ENCODE assay signal across 2 cellular contexts in genomic region chr22:37611202-37611601, GRCh38.
TF ChIP-seq lines count a peak whose summit lies in the region.

No MANE protein-coding gene starts in this region.

TF ChIP-seq in SK-N-SH, 30 proteins besides CTCF, POLR2A, EP300 and RAD21 (continued from another document):
- TF ChIP-seq, protein P1, sequence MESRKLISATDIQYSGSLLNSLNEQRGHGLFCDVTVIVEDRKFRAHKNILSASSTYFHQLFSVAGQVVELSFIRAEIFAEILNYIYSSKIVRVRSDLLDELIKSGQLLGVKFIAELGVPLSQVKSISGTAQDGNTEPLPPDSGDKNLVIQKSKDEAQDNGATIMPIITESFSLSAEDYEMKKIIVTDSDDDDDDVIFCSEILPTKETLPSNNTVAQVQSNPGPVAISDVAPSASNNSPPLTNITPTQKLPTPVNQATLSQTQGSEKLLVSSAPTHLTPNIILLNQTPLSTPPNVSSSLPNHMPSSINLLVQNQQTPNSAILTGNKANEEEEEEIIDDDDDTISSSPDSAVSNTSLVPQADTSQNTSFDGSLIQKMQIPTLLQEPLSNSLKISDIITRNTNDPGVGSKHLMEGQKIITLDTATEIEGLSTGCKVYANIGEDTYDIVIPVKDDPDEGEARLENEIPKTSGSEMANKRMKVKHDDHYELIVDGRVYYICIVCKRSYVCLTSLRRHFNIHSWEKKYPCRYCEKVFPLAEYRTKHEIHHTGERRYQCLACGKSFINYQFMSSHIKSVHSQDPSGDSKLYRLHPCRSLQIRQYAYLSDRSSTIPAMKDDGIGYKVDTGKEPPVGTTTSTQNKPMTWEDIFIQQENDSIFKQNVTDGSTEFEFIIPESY (IDR thresholded peaks at IDR 0.05; ENCODE audit: borderline replicate concordance, low read depth), result no peak
- no peak for TF ChIP-seq FOSL2 (IDR thresholded peaks at IDR 0.05; ENCODE audit: borderline replicate concordance, low read depth)
TF ChIP-seq in SK-N-SH: peak in this region for 0.

TF ChIP-seq in SK-N-SH treated with all-trans-retinoic acid at 6 μM for 48 hours, 23 proteins besides CTCF, POLR2A, EP300 and RAD21 (continued from another document):
- TF ChIP-seq, protein P2, sequence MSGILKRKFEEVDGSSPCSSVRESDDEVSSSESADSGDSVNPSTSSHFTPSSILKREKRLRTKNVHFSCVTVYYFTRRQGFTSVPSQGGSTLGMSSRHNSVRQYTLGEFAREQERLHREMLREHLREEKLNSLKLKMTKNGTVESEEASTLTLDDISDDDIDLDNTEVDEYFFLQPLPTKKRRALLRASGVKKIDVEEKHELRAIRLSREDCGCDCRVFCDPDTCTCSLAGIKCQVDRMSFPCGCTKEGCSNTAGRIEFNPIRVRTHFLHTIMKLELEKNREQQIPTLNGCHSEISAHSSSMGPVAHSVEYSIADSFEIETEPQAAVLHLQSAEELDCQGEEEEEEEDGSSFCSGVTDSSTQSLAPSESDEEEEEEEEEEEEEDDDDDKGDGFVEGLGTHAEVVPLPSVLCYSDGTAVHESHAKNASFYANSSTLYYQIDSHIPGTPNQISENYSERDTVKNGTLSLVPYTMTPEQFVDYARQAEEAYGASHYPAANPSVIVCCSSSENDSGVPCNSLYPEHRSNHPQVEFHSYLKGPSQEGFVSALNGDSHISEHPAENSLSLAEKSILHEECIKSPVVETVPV (CRISPR knock-in tag; IDR thresholded peaks at IDR 0.05), result no peak
- TF ChIP-seq ZNF8 (CRISPR knock-in tag; IDR thresholded peaks at IDR 0.05), result no peak
- TF ChIP-seq TOX (CRISPR knock-in tag; IDR thresholded peaks at IDR 0.05; ENCODE audit: borderline replicate concordance), result no peak
- TF ChIP-seq TCF4 (CRISPR knock-in tag; IDR thresholded peaks at IDR 0.05; ENCODE audit: borderline replicate concordance), result no peak
- TF ChIP-seq ZFP3 (CRISPR knock-in tag; IDR thresholded peaks at IDR 0.05), result no peak
- TF ChIP-seq ZNF565 (CRISPR knock-in tag; conservative IDR thresholded peaks at IDR 0.05; ENCODE audit: low read depth), result no peak
- TF ChIP-seq, protein P3, sequence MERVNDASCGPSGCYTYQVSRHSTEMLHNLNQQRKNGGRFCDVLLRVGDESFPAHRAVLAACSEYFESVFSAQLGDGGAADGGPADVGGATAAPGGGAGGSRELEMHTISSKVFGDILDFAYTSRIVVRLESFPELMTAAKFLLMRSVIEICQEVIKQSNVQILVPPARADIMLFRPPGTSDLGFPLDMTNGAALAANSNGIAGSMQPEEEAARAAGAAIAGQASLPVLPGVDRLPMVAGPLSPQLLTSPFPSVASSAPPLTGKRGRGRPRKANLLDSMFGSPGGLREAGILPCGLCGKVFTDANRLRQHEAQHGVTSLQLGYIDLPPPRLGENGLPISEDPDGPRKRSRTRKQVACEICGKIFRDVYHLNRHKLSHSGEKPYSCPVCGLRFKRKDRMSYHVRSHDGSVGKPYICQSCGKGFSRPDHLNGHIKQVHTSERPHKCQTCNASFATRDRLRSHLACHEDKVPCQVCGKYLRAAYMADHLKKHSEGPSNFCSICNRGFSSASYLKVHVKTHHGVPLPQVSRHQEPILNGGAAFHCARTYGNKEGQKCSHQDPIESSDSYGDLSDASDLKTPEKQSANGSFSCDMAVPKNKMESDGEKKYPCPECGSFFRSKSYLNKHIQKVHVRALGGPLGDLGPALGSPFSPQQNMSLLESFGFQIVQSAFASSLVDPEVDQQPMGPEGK (CRISPR knock-in tag; IDR thresholded peaks at IDR 0.05; ENCODE audit: borderline replicate concordance), result no peak
- TF ChIP-seq, protein P4, sequence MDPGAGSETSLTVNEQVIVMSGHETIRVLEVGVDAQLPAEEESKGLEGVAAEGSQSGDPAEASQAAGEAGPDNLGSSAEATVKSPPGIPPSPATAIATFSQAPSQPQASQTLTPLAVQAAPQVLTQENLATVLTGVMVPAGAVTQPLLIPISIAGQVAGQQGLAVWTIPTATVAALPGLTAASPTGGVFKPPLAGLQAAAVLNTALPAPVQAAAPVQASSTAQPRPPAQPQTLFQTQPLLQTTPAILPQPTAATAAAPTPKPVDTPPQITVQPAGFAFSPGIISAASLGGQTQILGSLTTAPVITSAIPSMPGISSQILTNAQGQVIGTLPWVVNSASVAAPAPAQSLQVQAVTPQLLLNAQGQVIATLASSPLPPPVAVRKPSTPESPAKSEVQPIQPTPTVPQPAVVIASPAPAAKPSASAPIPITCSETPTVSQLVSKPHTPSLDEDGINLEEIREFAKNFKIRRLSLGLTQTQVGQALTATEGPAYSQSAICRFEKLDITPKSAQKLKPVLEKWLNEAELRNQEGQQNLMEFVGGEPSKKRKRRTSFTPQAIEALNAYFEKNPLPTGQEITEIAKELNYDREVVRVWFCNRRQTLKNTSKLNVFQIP (CRISPR knock-in tag; IDR thresholded peaks at IDR 0.05; ENCODE audit: borderline replicate concordance, low read depth), result no peak
- no peak for TF ChIP-seq RARB (CRISPR knock-in tag; IDR thresholded peaks at IDR 0.05)
- TF ChIP-seq OSR1 (CRISPR knock-in tag; IDR thresholded peaks at IDR 0.05), result no peak
- no peak for TF ChIP-seq CREB5 (CRISPR knock-in tag; IDR thresholded peaks at IDR 0.05; ENCODE audit: low read depth)
- TF ChIP-seq CSDC2 (CRISPR knock-in tag; IDR thresholded peaks at IDR 0.05), result no peak
- TF ChIP-seq ZFP30 (CRISPR knock-in tag; IDR thresholded peaks at IDR 0.05), result no peak
TF ChIP-seq in SK-N-SH treated with all-trans-retinoic acid at 6 μM for 48 hours: peak in this region for 0.
